Comparison of ENCODE assay signal across 8 cellular contexts in the genomic region with DNA sequence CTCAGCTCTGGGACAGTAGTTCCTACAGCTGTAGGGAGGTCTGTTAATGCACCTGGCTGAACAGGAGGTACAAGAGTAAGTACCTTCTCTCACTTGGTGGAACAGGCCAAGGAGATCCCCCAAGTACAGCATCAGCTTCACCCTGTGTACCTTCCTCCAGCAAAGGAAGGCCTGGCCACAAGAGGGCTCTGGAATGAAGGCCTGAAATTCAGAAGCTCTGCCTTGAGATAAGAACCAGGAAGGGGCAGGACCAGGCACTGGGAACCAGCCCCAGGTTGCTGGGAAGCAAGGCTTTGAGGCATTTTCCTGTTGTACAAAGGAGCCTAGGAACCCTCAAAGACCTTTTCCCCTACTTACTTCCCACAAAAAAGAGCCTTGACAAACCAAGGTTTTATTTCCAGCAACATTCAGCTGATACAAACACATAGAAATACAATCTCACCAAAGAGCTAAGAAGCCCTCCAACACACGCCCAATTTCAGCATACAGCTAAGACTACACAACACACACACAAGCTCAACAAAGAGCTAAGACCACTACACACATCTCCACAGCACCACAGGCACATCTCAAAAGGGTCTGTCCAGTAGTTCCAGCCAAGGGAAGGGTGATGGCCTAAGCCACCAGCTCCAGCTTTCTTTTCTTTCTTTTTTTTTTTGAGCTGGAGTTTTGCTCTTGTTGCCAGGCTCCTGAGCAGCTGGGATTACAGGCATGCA.
A peak's percentile ranks its signal among the peaks of the same experiment; 100 is the strongest.
DNase-seq lines count a peak whose midpoint lies in the region; ATAC-seq and TF ChIP-seq lines count a peak whose summit lies in the region.

No MANE protein-coding gene starts in this region.

- DNase-seq in activated gamma-delta T cell treated with Interleukin-2 at 50 U/mL for 16 hours: peak; percentile 43
- DNase-seq in activated gamma-delta T cell (lab: John Stamatoyannopoulos, UW): no peak
- peak; percentile 36 for DNase-seq in NCI-H2196 (lab: John Stamatoyannopoulos, UW; ENCODE audit: unreplicated experiment)
- peak; percentile 71 for DNase-seq in activated CD8-positive, alpha-beta memory T cell treated with anti-CD3 and anti-CD28 coated beads for 24 hours
- peak; percentile 73 for DNase-seq in epithelial cell of esophagus (ENCODE audit: low read depth)
- peak; percentile 56 for DNase-seq in superior temporal gyrus (ENCODE audit: extremely low spot score)

- H3K36me3 ChIP-seq in mucosa of rectum (ENCODE audit: control insufficient read depth in 2 of 2, insufficient read depth in 2 of 2, low read length in 2 of 2): peaks cover 39 to 46% of the 10 kb centered on the region in 2 donors

- peak; percentile 80 for TF ChIP-seq CTCF in epithelial cell of esophagus (IDR thresholded peaks at IDR 0.05; ENCODE audit: insufficient read depth, low read depth, low read length, missing control alignments)

- ATAC-seq in HG02938 (IDR thresholded peaks at IDR 0.05; ENCODE audit: unreplicated experiment): no peak

- no peaks in the 10 kb centered on the region for H3K9me3 ChIP-seq in mucosa of rectum (ENCODE audit: control insufficient read depth in 2 of 2, low read length in 2 of 2)

- H3K4me1 ChIP-seq in mucosa of rectum (ENCODE audit: control insufficient read depth in 2 of 2, insufficient read depth in 2 of 2, low read length in 2 of 2): peaks cover 0 to 6% of the 10 kb centered on the region in 2 donors

- peak overlapping the region; percentile 60 to 75 for H3K27ac ChIP-seq in mucosa of rectum (ENCODE audit: low read depth in 2 of 2, low read length in 2 of 2)

- H3K9ac ChIP-seq in mucosa of rectum (ENCODE audit: low read depth in 1 of 2, low read length in 2 of 2): no peak overlapping the region

- H3K4me3 ChIP-seq in epithelial cell of esophagus (ENCODE audit: low read length): no peak overlapping the region
- H3K4me3 ChIP-seq in mucosa of rectum (ENCODE audit: low read length in 2 of 2): no peak overlapping the region

- no peaks in the 10 kb centered on the region for H3K27me3 ChIP-seq in mucosa of rectum (ENCODE audit: control insufficient read depth in 2 of 2, insufficient read depth in 2 of 2, low read length in 2 of 2)
